In the genomic region with DNA sequence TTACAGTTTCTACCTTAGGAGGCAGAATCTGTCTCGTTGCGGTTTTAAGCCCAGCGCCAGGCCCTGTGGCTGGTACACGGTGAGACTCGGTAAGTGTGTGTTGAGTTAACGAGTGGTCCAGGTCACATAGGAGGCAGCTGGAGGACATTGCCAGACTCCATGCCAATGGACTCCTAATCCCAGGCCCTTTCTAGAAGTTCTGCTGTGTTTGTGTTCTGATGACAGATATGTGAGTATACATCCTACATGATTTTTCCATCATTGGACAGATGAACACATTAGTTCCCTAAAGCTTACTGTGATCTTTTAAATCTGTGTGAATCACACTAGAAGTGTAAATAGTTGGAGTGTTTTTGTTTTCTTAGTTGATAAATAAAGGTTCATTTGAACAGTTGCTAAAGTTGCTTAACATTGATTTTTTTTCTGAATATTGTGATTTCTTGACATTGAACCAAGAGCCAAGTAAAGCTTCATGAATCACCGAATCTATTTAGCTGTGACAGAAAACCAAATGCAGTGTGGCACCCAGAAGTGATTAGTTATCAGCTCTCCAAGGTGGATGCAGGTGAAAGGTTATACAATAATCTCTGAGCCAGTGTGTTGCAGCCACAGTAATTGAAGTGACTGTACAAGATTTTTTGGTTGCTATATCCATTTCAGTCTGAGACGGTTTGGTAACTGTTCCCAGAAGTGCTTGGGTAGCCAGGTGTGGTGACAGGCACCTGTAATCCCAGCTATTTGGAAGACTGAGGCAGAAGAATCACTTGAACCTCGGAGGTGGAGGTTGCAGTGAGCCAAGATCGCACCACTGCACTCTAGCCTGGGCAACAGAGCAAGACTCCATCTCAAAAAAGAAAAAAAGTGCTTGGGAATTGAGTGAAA, we compare ENCODE assay signal across 14 cellular contexts. TPM values are rescaled to one million over a fixed set of nuclear protein-coding genes. Genes with fewer than 3 reads are reported as not detected.
DNase-seq lines count a peak whose midpoint lies in the region; ATAC-seq and TF ChIP-seq lines count a peak whose summit lies in the region.
"Had no signal": no experiment of that assay in that cellular context is flagged by ENCODE, and none has a peak within 500 bp of the region (broad histone marks: within the 10 kb centered on the region; RNA-seq: fewer than 3 reads in every experiment).

No MANE protein-coding gene starts in this region.

- peak overlapping the region; percentile 36 for H3K27ac Mint-ChIP-seq in activated T-helper 2 cell treated with anti-CD3 and anti-CD28 coated beads, Interferon-gamma antibody, Interleukin-2, Interleukin-4, amounts not matched to agents 10 μg/mL and 5 μg/mL and 100 μg/mL, durations not matched to agents 14 hours and 24 hours and 36 hours

- H3K27me3 ChIP-seq in thyroid gland = no peaks in the 10 kb centered on the region
- H3K27me3 ChIP-seq: colonic mucosa, gastroesophageal sphincter, upper lobe of left lung had no signal

- no peaks in the 10 kb centered on the region for H3K27me3 Mint-ChIP-seq in activated T-helper 2 cell treated with anti-CD3 and anti-CD28 coated beads, Interferon-gamma antibody, Interleukin-2, Interleukin-4, amounts not matched to agents 10 μg/mL and 5 μg/mL and 100 μg/mL, durations not matched to agents 14 hours and 24 hours and 36 hours (ENCODE audit: low read depth)

- H3K4me1 ChIP-seq in thyroid gland = peaks cover 27 to 46% of the 10 kb centered on the region in 2 donors
- H3K4me1 ChIP-seq: colonic mucosa, gastroesophageal sphincter, upper lobe of left lung had no signal

- H3K9me3 Mint-ChIP-seq in activated T-helper 2 cell treated with anti-CD3 and anti-CD28 coated beads, Interferon-gamma antibody, Interleukin-2, Interleukin-4, amounts not matched to agents 10 μg/mL and 5 μg/mL and 100 μg/mL, durations not matched to agents 14 hours and 24 hours and 36 hours = no peaks in the 10 kb centered on the region

- ATAC-seq in Right ventricle myocardium superior (ENCODE audit: poor library complexity) (peak; percentile 16), left lobe of liver (peak; percentile 4), GM21717 (IDR thresholded peaks at IDR 0.05; ENCODE audit: unreplicated experiment) (no peak), GM21423 (IDR thresholded peaks at IDR 0.05; ENCODE audit: unreplicated experiment) (no peak)
- ATAC-seq: gastroesophageal sphincter had no signal

- H3K27ac ChIP-seq in thyroid gland = peak overlapping the region; percentile 64 to 83 (median 64)
- H3K27ac ChIP-seq: colonic mucosa, gastroesophageal sphincter, upper lobe of left lung had no signal

- no peaks in the 10 kb centered on the region for H3K36me3 ChIP-seq in thyroid gland
- H3K36me3 ChIP-seq: colonic mucosa had no signal

- DNase-seq in Right ventricle myocardium superior (no peak), cardiac septum (ENCODE audit: low spot score) (no peak), left lobe of liver (ENCODE audit: low spot score) (no peak), thyroid gland (peak; percentile 47 to 48), iPS-NIHi11 (ENCODE audit: low spot score) (no peak)
- no peak for DNase-seq in activated T-helper 2 cell treated with anti-CD3 and anti-CD28 coated beads, Interferon-gamma antibody, Interleukin-2, Interleukin-4, amounts not matched to agents 10 μg/mL and 5 μg/mL and 100 μg/mL, durations not matched to agents 14 hours and 24 hours and 36 hours (ENCODE audit: low spot score)
- DNase-seq: activated CD4-positive, CD25-positive, alpha-beta regulatory T cell treated with anti-CD3 and anti-CD28 coated beads, Interleukin-2, amount 50 U/mL, for 72 hours; NCI-H526 treated with DMSO at 0.1 percent for 48 hours; upper lobe of left lung had no signal

- TF ChIP-seq CTCF in thyroid gland (IDR thresholded peaks at IDR 0.05) = no peak

- H3K4me1 Mint-ChIP-seq in activated T-helper 2 cell treated with anti-CD3 and anti-CD28 coated beads, Interferon-gamma antibody, Interleukin-2, Interleukin-4, amounts not matched to agents 10 μg/mL and 5 μg/mL and 100 μg/mL, durations not matched to agents 14 hours and 24 hours and 36 hours (ENCODE audit: low read depth) = peaks cover 24% of the 10 kb centered on the region

- H3K36me3 Mint-ChIP-seq in activated T-helper 2 cell treated with anti-CD3 and anti-CD28 coated beads, Interferon-gamma antibody, Interleukin-2, Interleukin-4, amounts not matched to agents 10 μg/mL and 5 μg/mL and 100 μg/mL, durations not matched to agents 14 hours and 24 hours and 36 hours (ENCODE audit: low read depth) = peaks cover 20% of the 10 kb centered on the region

- H3K9me3 ChIP-seq in thyroid gland = no peaks in the 10 kb centered on the region
- H3K9me3 ChIP-seq: colonic mucosa, gastroesophageal sphincter, upper lobe of left lung had no signal

- no peak overlapping the region for H3K4me3 ChIP-seq in thyroid gland (replicated peaks in 1 of 3)
- H3K4me3 ChIP-seq: colonic mucosa, gastroesophageal sphincter, lung, upper lobe of left lung had no signal

- TF ChIP-seq POLR2A in thyroid gland (IDR thresholded peaks at IDR 0.05) = no peak

- no peak overlapping the region for H3K4me3 Mint-ChIP-seq in activated T-helper 2 cell treated with anti-CD3 and anti-CD28 coated beads, Interferon-gamma antibody, Interleukin-2, Interleukin-4, amounts not matched to agents 10 μg/mL and 5 μg/mL and 100 μg/mL, durations not matched to agents 14 hours and 24 hours and 36 hours (ENCODE audit: low read depth)

- 33 to 48% methylated on average over 10 of the region's 10 CpGs for WGBS in thyroid gland, 2 donors

- intact Hi-C loops in Right ventricle myocardium superior (cut with DNase I) = no loop called here
- intact Hi-C loops in cardiac septum (cut with DNase I) = no loop called here
- intact Hi-C loops in activated T-helper 2 cell treated with anti-CD3 and anti-CD28 coated beads, Interferon-gamma antibody, Interleukin-2, Interleukin-4, amounts not matched to agents 10 μg/mL and 5 μg/mL and 100 μg/mL, durations not matched to agents 14 hours and 24 hours and 36 hours (cut with micrococcal nuclease) = no loop called here
- intact Hi-C loops in thyroid gland (cut with DNase I) = no loop called here

RNA-seq across cellular contexts. Expression of a gene that starts 46.3 kb away (rescaled TPM):
- 14.1 TPM for total RNA-seq in Right ventricle myocardium superior
- total RNA-seq in cardiac septum = 7.6 TPM
- 14.6 and 16.0 TPM in 2 replicates for total RNA-seq in activated T-helper 2 cell treated with anti-CD3 and anti-CD28 coated beads, Interferon-gamma antibody, Interleukin-2, Interleukin-4, amounts not matched to agents 10 μg/mL and 5 μg/mL and 100 μg/mL, durations not matched to agents 14 hours and 24 hours and 36 hours
- total RNA-seq in left lobe of liver = 23.6 TPM
- total RNA-seq in thyroid gland = 10 to 100 TPM; 15.9 to 28.1 (median 20.4) TPM

Comparison
In these comparisons a context has a peak if more than half of its experiments do, and no peak if none do; other contexts are left out.
1. ATAC-seq: peak in Right ventricle myocardium superior (single experiment) and left lobe of liver (single experiment); none in GM21717 (single experiment) and GM21423 (single experiment).
2. DNase-seq: peak in thyroid gland (2 of 2); none in Right ventricle myocardium superior (single experiment), cardiac septum (single experiment), activated T-helper 2 cell treated with anti-CD3 and anti-CD28 coated beads, Interferon-gamma antibody, Interleukin-2, Interleukin-4, amounts not matched to agents 10 μg/mL and 5 μg/mL and 100 μg/mL, durations not matched to agents 14 hours and 24 hours and 36 hours (single experiment), left lobe of liver (single experiment) and iPS-NIHi11 (single experiment).